ENCODE assay signal across 1 cellular context in the genomic region with DNA sequence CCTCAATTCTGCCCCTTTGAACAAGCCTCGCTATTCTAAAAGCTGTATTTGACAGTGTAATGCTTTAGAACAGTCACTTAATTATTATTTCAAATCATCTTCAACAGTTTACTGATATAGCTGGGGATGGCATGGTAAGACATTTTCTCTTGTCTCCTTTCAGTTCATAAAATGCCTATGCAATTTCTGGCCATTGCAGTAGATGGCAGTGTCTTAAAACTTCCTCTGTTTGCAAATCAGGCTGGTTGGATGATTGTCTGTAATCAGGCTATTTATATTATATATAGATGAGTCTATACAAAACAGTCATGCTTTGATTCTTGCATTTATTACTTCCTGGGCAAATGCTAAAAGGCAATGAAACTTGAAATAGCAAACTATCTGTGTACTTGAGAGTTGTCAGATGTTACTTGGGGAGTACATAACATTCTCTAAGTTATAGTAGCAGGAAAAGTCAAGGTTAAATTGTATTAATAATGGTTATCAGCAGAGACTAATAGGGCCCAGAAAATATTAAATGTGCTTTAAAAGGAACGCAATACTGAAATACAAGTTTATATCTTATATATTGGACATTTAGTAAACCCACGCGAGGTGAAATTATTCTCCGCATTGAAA.
TF ChIP-seq lines count a peak whose summit lies in the region.

No MANE protein-coding gene starts in this region.

TF ChIP-seq in HCT116, 20 proteins besides CTCF, POLR2A, EP300 and RAD21 (continued from another document):
- TF ChIP-seq CEBPB (IDR thresholded peaks at IDR 0.05; ENCODE audit: low read depth) (no peak), JUND (IDR thresholded peaks at IDR 0.05) (no peak), YY1 (IDR thresholded peaks at IDR 0.05; ENCODE audit: extremely low read depth, insufficient replicate concordance, low read depth, low read length) (no peak)
